In genomic region chr12:56488041-56488955, GRCh38 we compare ENCODE assay signal across 8 cellular contexts. TPM values are rescaled to one million over a fixed set of nuclear protein-coding genes. Genes with fewer than 3 reads are reported as not detected.
DNase-seq lines count a peak whose midpoint lies in the region; ATAC-seq and TF ChIP-seq lines count a peak whose summit lies in the region.

GLS2 (minus strand) TSS chr12:56488161; CDS start chr12:56488118, 43 bp downstream.

- ATAC-seq in GM21526 (IDR thresholded peaks at IDR 0.05; ENCODE audit: low FRiP score, unreplicated experiment) (peak; percentile 73), left ventricle myocardium superior (peak; percentile 98)

- H3K27me3 Mint-ChIP-seq in type B pancreatic cell, result peaks cover 66% of the 10 kb centered on the region

- H3K9ac ChIP-seq in KMS-11, result no peak within 1 kb of the TSS; the same call in 1 of the 2 replicates

- peaks cover 4% of the 10 kb centered on the region for H3K36me3 Mint-ChIP-seq in type B pancreatic cell

- H3K36me3 ChIP-seq in KMS-11 (ENCODE audit: insufficient read depth), result no peaks in the 10 kb centered on the region

- H3K4me1 Mint-ChIP-seq in type B pancreatic cell (ENCODE audit: unreplicated experiment), result peaks cover 10% of the 10 kb centered on the region

- in situ Hi-C loops in Caki2 (cut with HindIII; ENCODE audit: low pct_unique_long_range_greater_than_20kb, low sequenced_read_pairs), result no loop called here

- H3K27me3 ChIP-seq in KMS-11 (ENCODE audit: insufficient read depth, low read depth), result peaks cover 19% of the 10 kb centered on the region; the same call in 1 of the 2 replicates

- H3K4me2 ChIP-seq in KMS-11, result peak within 1 kb of the TSS; percentile 66

- H3K4me3 ChIP-seq in KMS-11 (IDR thresholded peaks at IDR 0.05; ENCODE audit: insufficient read depth, low read depth, low read length), result no peak within 1 kb of the TSS

- H3K27ac Mint-ChIP-seq in type B pancreatic cell, result peak within 1 kb of the TSS; percentile 81

- peak within 1 kb of the TSS; percentile 93 for H3K4me3 Mint-ChIP-seq in type B pancreatic cell

- DNase-seq in Caki2 (ENCODE audit: low read depth) (peak; percentile 54), SW480 (ENCODE audit: low spot score) (peak; percentile 93), left ventricle myocardium superior (peak; percentile 82), posterior cingulate gyrus (peak; percentile 61 to 97 (median 80)), type B pancreatic cell (ENCODE audit: extremely low spot score, unreplicated experiment) (no peak)

- intact Hi-C loops in left ventricle myocardium superior (cut with micrococcal nuclease), result no loop called here
- intact Hi-C loops in posterior cingulate gyrus (cut with DNase I), result no loop called here

- peak within 1 kb of the TSS; percentile 78 for H2AFZ ChIP-seq in KMS-11 (ENCODE audit: low read depth)

- no peaks in the 10 kb centered on the region for H4K20me1 ChIP-seq in KMS-11 (ENCODE audit: insufficient read depth)

- no peaks in the 10 kb centered on the region for H3K4me1 ChIP-seq in KMS-11 (ENCODE audit: low read depth, poor library complexity, severe bottlenecking)

- H3K27ac ChIP-seq in KMS-11, result no peak within 1 kb of the TSS
- H3K27ac ChIP-seq in angular gyrus (ENCODE audit: low read depth, low read length), result peak within 1 kb of the TSS; percentile 89

- TF ChIP-seq CTCF in KMS-11 (conservative IDR thresholded peaks at IDR 0.05; ENCODE audit: low read depth, low read length) (no peak), type B pancreatic cell (conservative IDR thresholded peaks at IDR 0.05) (no peak)

- H3K9me3 Mint-ChIP-seq in type B pancreatic cell, result peaks cover 5% of the 10 kb centered on the region

- no peaks in the 10 kb centered on the region for H3K79me2 ChIP-seq in KMS-11 (ENCODE audit: insufficient read depth, low read depth)

RNA-seq across cellular contexts. Expression of gene GLS2, which starts in this region (rescaled TPM):
- total RNA-seq in Caki2 (2014; rRNA removed; shearing (Covaris generic); ENCODE audit: low replicate concordance), result not detected in 2 replicates
- total RNA-seq in left ventricle myocardium superior, result 0.57 TPM
- 6.7 and 7.0 TPM in 2 replicates for total RNA-seq in type B pancreatic cell (ENCODE audit: low replicate concordance)

Comparison
In these comparisons a context has a peak if more than half of its experiments do, and no peak if none do; other contexts are left out.
1. Peak in DNase-seq in Caki2; RNA of the gene not detected or under 1 TPM.
2. Peak in DNase-seq and ATAC-seq in left ventricle myocardium superior; RNA of the gene not detected or under 1 TPM.